ENCODE assay signal across 29 cellular contexts in the genomic region with DNA sequence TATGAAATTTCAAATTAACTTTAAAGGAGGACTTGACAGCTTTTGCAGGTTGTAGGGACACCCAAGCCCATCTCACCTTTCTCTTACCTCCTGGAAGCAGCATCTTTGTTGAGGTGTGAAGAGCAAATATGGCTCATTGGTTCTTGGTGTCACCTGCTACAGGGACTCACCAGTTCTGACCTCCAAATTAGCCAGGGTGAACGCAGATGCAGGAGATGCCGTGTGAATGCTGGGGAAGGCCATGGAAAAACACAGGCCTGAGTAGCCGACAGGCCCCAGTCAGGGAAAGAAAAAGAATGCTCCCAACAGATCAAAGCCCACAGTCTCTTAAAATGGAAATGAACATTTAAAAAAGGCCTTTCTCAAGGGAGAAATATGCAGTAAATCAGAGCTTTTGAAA.
"Had no signal": no experiment of that assay in that cellular context is flagged by ENCODE, and none has a peak within 500 bp of the region (broad histone marks: within the 10 kb centered on the region; RNA-seq: fewer than 3 reads in every experiment).

No MANE protein-coding gene starts in this region.

- DNase-seq: activated CD4-positive, alpha-beta memory T cell treated with anti-CD3 and anti-CD28 coated beads, Interleukin-2, amount 10 ng/mL, durations not matched to agents 7 days and 5 days; activated CD4-positive, alpha-beta T cell treated with anti-CD3 and anti-CD28 coated beads for 1 hour; activated CD4-positive, alpha-beta T cell treated with anti-CD3 and anti-CD28 coated beads, Interleukin-2, amount 10 ng/mL, durations not matched to agents 7 days and 5 days; activated T-cell treated with anti-CD3 and anti-CD28 coated beads, Interleukin-2, amount 50 U/mL, for 4 hours; colonic mucosa; dorsolateral prefrontal cortex; effector memory CD4-positive, alpha-beta T cell; erythroblast; head of caudate nucleus; hippocampal formation; immature natural killer cell; kidney; left colon; naive B cell; occipital lobe; psoas muscle; stimulated activated CD4-positive, alpha-beta T cell treated with anti-CD3 and anti-CD28 coated beads, Interleukin-1b, Interleukin-23, amount 100 ng/mL, for 48 hours; stimulated activated naive CD4-positive, alpha-beta T cell treated with Interleukin-2 at 50 U/mL for 16 hours; SW 1271; T-helper 9 cell; uterus had no signal

- ATAC-seq: activated T-cell treated with anti-CD3 and anti-CD28 coated beads, Interleukin-2, amount 50 U/mL, for 4 hours; gastroesophageal sphincter; left colon; psoas muscle had no signal

- H3K9me3 Mint-ChIP-seq: activated naive CD4-positive, alpha-beta T cell treated with anti-CD3 and anti-CD28 coated beads, Interleukin-2, amount 50 U/mL, for 24 hours; type B pancreatic cell had no signal

- H3K27me3 ChIP-seq: colonic mucosa, dorsolateral prefrontal cortex, gastroesophageal sphincter, uterus had no signal

- H3K4me3 Mint-ChIP-seq: activated CD4-positive, alpha-beta memory T cell treated with anti-CD3 and anti-CD28 coated beads, Interleukin-2, amount 10 ng/mL, durations not matched to agents 7 days and 5 days; activated CD4-positive, alpha-beta T cell treated with anti-CD3 and anti-CD28 coated beads, Interleukin-2, amount 10 ng/mL, durations not matched to agents 7 days and 5 days; activated naive CD4-positive, alpha-beta T cell treated with anti-CD3 and anti-CD28 coated beads, Interleukin-2, amount 50 U/mL, for 24 hours; activated T-cell treated with anti-CD3 and anti-CD28 coated beads, Interleukin-2, amount 50 U/mL, for 4 hours; immature natural killer cell; mesothelial cell of epicardium; naive B cell; T-helper 1 cell treated with Interleukin-12 subunit alpha and Interleukin-12 subunit beta and Interleukin-4 antibody, amounts not matched to agents 30 μg/mL and 1 μg/mL, for 36 hours; type B pancreatic cell had no signal

- H3K9ac ChIP-seq: parathyroid adenoma had no signal

- H3K27ac ChIP-seq: colonic mucosa, dorsolateral prefrontal cortex, parathyroid adenoma, psoas muscle had no signal

- H3K27me3 Mint-ChIP-seq: activated CD4-positive, alpha-beta T cell treated with anti-CD3 and anti-CD28 coated beads, Interleukin-2, amount 10 ng/mL, durations not matched to agents 7 days and 5 days; activated naive CD4-positive, alpha-beta T cell treated with anti-CD3 and anti-CD28 coated beads, Interleukin-2, amount 50 U/mL, for 24 hours; naive B cell had no signal

- H3K9me3 ChIP-seq: colonic mucosa, uterus had no signal

- H3K36me3 Mint-ChIP-seq: mesothelial cell of epicardium had no signal

- H3K4me1 ChIP-seq: colonic mucosa, parathyroid adenoma, psoas muscle had no signal

- H3K36me3 ChIP-seq: colonic mucosa, gastroesophageal sphincter, uterus had no signal

- H3K4me3 ChIP-seq: colonic mucosa, dorsolateral prefrontal cortex, gastroesophageal sphincter, psoas muscle, smooth muscle cell, uterus had no signal

- H3K27ac Mint-ChIP-seq: activated CD4-positive, alpha-beta memory T cell treated with anti-CD3 and anti-CD28 coated beads, Interleukin-2, amount 10 ng/mL, durations not matched to agents 7 days and 5 days; activated CD4-positive, alpha-beta T cell treated with anti-CD3 and anti-CD28 coated beads, Interleukin-2, amount 10 ng/mL, durations not matched to agents 7 days and 5 days; activated naive CD4-positive, alpha-beta T cell treated with anti-CD3 and anti-CD28 coated beads, Interleukin-2, amount 50 U/mL, for 24 hours; activated T-helper 2 cell treated with anti-CD3 and anti-CD28 coated beads, Interferon-gamma antibody, Interleukin-2, Interleukin-4, amounts not matched to agents 10 μg/mL and 5 μg/mL and 100 μg/mL, durations not matched to agents 14 hours and 24 hours and 36 hours; immature natural killer cell; mesothelial cell of epicardium; T-helper 1 cell treated with Interleukin-12 subunit alpha and Interleukin-12 subunit beta and Interleukin-4 antibody, amounts not matched to agents 30 μg/mL and 1 μg/mL, for 36 hours; type B pancreatic cell had no signal
